ENCODE assay signal across 1 cellular context in the genomic region with DNA sequence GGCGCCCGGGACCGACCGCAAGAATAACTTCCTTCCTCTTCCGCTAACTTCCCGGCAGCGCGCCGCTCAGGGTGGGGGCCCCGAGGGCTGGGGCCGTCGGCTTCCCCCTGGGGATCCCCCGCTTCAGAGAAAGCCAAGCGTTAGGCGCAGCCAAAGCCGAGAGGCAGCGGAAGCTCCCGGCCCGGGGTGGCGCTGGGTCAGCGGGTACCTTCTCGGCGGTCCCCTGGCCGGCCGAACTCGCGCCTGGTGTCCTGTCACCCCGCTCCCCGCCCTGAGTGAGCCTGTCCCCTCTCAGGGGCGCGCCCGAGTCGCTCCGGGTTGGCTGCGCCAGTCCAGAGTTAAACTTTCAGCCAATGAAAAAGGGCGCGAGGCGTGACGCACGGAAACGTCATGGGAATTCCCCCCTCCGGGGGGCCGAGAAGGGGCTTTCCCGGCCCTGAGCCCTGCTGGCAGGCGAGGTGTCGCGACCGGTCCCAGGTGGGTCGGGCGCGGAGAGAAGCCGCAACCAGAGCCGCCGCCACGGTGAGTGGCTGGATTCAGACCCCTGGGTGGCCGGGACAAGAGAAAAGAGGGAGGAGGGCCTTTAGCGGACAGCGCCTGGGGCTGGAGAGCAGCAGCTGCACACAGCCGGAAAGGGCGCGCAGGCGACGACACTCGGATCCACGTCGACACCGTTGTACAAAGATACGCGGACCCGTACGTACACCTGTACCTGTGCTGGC.
TF ChIP-seq lines count a peak whose summit lies in the region.

No MANE protein-coding gene starts in this region.

TF ChIP-seq in GM12878, 131 proteins besides CTCF, POLR2A, EP300 and RAD21 (continued from another document and continues in another):
- TF ChIP-seq STAT1 (conservative IDR thresholded peaks at IDR 0.05) (0 out of 2 replicates have a peak, but pooled peaks have one; percentile 53), SREBF1 (IDR thresholded peaks at IDR 0.05; ENCODE audit: low read length) (no peak), REST (IDR thresholded peaks at IDR 0.05; ENCODE audit: low read depth, low read length) (no peak), EGR1 (IDR thresholded peaks at IDR 0.05; ENCODE audit: borderline replicate concordance in 1 of 2, low read depth in 2 of 2, low read length in 2 of 2) (peak in 1 of 2 experiments; percentile 98; a peak in 2 of 3 replicates), SMC3 (IDR thresholded peaks at IDR 0.05; ENCODE audit: borderline replicate concordance, low read length) (no peak; the same call in 1 of the 2 replicates), RB1 (IDR thresholded peaks at IDR 0.05; ENCODE audit: borderline replicate concordance) (peak; percentile 93; the same call in 1 of the 2 replicates), HSF1 (IDR thresholded peaks at IDR 0.05; ENCODE audit: low read depth, low read length) (no peak; the same call in 1 of the 2 replicates), BCL11A (IDR thresholded peaks at IDR 0.05; ENCODE audit: low read depth, low read length) (peak; percentile 16; the same call in 1 of the 2 replicates), CEBPB (IDR thresholded peaks at IDR 0.05; ENCODE audit: borderline replicate concordance in 1 of 2, low read depth in 2 of 2, low read length in 2 of 2) (no peak), WRNIP1 (IDR thresholded peaks at IDR 0.05; ENCODE audit: borderline replicate concordance, low read depth, low read length) (no peak), RUNX3 (IDR thresholded peaks at IDR 0.05; ENCODE audit: low read length) (no peak), EZH2 (IDR thresholded peaks at IDR 0.05; ENCODE audit: borderline replicate concordance, control insufficient read depth, low read depth, low read length) (no peak), ZBTB33 (IDR thresholded peaks at IDR 0.05) (peak; percentile 28; the same call in 1 of the 2 replicates), MTA2 (IDR thresholded peaks at IDR 0.05; ENCODE audit: low read depth) (peak; percentile 36; the same call in 1 of the 2 replicates), SMARCA5 (IDR thresholded peaks at IDR 0.05) (peak; percentile 96), FOXK2 (IDR thresholded peaks at IDR 0.05) (peak; percentile 57), NFYA (IDR thresholded peaks at IDR 0.05; ENCODE audit: borderline replicate concordance, low read depth, low read length) (no peak), RELB (IDR thresholded peaks at IDR 0.05; ENCODE audit: low read depth) (peak; percentile 98), BCL3 (IDR thresholded peaks at IDR 0.05; ENCODE audit: borderline replicate concordance, insufficient read depth, low read depth, low read length, poor library complexity, severe bottlenecking) (peak; percentile 91), NR2C2 (IDR thresholded peaks at IDR 0.05; ENCODE audit: borderline replicate concordance, control insufficient read depth, insufficient read length, low read depth) (no peak), GABPA (IDR thresholded peaks at IDR 0.05; ENCODE audit: low read depth) (no peak), BCLAF1 (IDR thresholded peaks at IDR 0.05) (no peak), CBX3 (IDR thresholded peaks at IDR 0.05; ENCODE audit: borderline replicate concordance, low read depth) (no peak)
- TF ChIP-seq, protein P1, sequence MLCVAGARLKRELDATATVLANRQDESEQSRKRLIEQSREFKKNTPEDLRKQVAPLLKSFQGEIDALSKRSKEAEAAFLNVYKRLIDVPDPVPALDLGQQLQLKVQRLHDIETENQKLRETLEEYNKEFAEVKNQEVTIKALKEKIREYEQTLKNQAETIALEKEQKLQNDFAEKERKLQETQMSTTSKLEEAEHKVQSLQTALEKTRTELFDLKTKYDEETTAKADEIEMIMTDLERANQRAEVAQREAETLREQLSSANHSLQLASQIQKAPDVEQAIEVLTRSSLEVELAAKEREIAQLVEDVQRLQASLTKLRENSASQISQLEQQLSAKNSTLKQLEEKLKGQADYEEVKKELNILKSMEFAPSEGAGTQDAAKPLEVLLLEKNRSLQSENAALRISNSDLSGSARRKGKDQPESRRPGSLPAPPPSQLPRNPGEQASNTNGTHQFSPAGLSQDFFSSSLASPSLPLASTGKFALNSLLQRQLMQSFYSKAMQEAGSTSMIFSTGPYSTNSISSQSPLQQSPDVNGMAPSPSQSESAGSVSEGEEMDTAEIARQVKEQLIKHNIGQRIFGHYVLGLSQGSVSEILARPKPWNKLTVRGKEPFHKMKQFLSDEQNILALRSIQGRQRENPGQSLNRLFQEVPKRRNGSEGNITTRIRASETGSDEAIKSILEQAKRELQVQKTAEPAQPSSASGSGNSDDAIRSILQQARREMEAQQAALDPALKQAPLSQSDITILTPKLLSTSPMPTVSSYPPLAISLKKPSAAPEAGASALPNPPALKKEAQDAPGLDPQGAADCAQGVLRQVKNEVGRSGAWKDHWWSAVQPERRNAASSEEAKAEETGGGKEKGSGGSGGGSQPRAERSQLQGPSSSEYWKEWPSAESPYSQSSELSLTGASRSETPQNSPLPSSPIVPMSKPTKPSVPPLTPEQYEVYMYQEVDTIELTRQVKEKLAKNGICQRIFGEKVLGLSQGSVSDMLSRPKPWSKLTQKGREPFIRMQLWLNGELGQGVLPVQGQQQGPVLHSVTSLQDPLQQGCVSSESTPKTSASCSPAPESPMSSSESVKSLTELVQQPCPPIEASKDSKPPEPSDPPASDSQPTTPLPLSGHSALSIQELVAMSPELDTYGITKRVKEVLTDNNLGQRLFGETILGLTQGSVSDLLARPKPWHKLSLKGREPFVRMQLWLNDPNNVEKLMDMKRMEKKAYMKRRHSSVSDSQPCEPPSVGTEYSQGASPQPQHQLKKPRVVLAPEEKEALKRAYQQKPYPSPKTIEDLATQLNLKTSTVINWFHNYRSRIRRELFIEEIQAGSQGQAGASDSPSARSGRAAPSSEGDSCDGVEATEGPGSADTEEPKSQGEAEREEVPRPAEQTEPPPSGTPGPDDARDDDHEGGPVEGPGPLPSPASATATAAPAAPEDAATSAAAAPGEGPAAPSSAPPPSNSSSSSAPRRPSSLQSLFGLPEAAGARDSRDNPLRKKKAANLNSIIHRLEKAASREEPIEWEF (IDR thresholded peaks at IDR 0.05; ENCODE audit: insufficient replicate concordance, low read depth, low read length) = no peak
- TF ChIP-seq, protein P2, sequence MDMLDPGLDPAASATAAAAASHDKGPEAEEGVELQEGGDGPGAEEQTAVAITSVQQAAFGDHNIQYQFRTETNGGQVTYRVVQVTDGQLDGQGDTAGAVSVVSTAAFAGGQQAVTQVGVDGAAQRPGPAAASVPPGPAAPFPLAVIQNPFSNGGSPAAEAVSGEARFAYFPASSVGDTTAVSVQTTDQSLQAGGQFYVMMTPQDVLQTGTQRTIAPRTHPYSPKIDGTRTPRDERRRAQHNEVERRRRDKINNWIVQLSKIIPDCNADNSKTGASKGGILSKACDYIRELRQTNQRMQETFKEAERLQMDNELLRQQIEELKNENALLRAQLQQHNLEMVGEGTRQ (IDR thresholded peaks at IDR 0.05; ENCODE audit: borderline replicate concordance, low read depth, low read length) = no peak
